In genomic region chr13:101417043-101417406, GRCh38 we compare ENCODE assay signal across 9 cellular contexts. TPM values are rescaled to one million over a fixed set of nuclear protein-coding genes. Genes with fewer than 3 reads are reported as not detected.
DNase-seq lines count a peak whose midpoint lies in the region; ATAC-seq and TF ChIP-seq lines count a peak whose summit lies in the region.
"Had no signal": no experiment of that assay in that cellular context is flagged by ENCODE, and none has a peak within 500 bp of the region (broad histone marks: within the 10 kb centered on the region; RNA-seq: fewer than 3 reads in every experiment).

No MANE protein-coding gene starts in this region.

- ATAC-seq in Right ventricle myocardium inferior (peak; percentile 45), natural killer cell (no peak)

- peaks cover 37% of the 10 kb centered on the region for H3K27me3 Mint-ChIP-seq in activated naive CD4-positive, alpha-beta T cell treated with anti-CD3 and anti-CD28 coated beads for 36 hours (ENCODE audit: low read depth)
- peaks cover 25 to 27% of the 10 kb centered on the region in 2 donors for H3K27me3 Mint-ChIP-seq in natural killer cell (ENCODE audit: low read depth in 2 of 2)

- TF ChIP-seq CTCF in astrocyte of the spinal cord (IDR thresholded peaks at IDR 0.05; ENCODE audit: low read depth, low read length) = no peak
- no peak for TF ChIP-seq CTCF in natural killer cell (IDR thresholded peaks at IDR 0.05)

- no peak for DNase-seq in Right ventricle myocardium inferior (ENCODE audit: missing footprints)
- no peak for DNase-seq in cardiac septum (ENCODE audit: low spot score)
- peak; percentile 60 for DNase-seq in astrocyte of the spinal cord (ENCODE audit: low read depth, low spot score)
- peak; percentile 49 for DNase-seq in left kidney (ENCODE audit: low read depth, low spot score)
- no peak for DNase-seq in activated naive CD4-positive, alpha-beta T cell treated with anti-CD3 and anti-CD28 coated beads for 36 hours
- no peak for DNase-seq in natural killer cell
- DNase-seq in HPDE6-E6E7 (ENCODE audit: extremely low spot score) = no peak
- no peak for DNase-seq in middle frontal gyrus (ENCODE audit: extremely low spot score, low spot score)

- no peak overlapping the region for H3K27ac Mint-ChIP-seq in activated naive CD4-positive, alpha-beta T cell treated with anti-CD3 and anti-CD28 coated beads for 36 hours
- H3K27ac Mint-ChIP-seq in natural killer cell = no peak overlapping the region
- H3K27ac Mint-ChIP-seq: activated naive CD4-positive, alpha-beta T cell treated with anti-CD3 and anti-CD28 coated beads, Interleukin-2, amount 50 U/mL, for 24 hours had no signal

- peaks cover 4% of the 10 kb centered on the region for H3K4me1 Mint-ChIP-seq in activated naive CD4-positive, alpha-beta T cell treated with anti-CD3 and anti-CD28 coated beads for 36 hours (ENCODE audit: low read depth)
- no peaks in the 10 kb centered on the region for H3K4me1 Mint-ChIP-seq in natural killer cell
- H3K4me1 Mint-ChIP-seq: activated naive CD4-positive, alpha-beta T cell treated with anti-CD3 and anti-CD28 coated beads, Interleukin-2, amount 50 U/mL, for 24 hours had no signal

- in situ Hi-C loops in astrocyte of the spinal cord (cut with HindIII; ENCODE audit: low sequenced_read_pairs) = no loop called here

- H3K36me3 Mint-ChIP-seq in activated naive CD4-positive, alpha-beta T cell treated with anti-CD3 and anti-CD28 coated beads for 36 hours (ENCODE audit: low read depth) = no peaks in the 10 kb centered on the region
- no peaks in the 10 kb centered on the region for H3K36me3 Mint-ChIP-seq in natural killer cell
- H3K36me3 Mint-ChIP-seq: activated naive CD4-positive, alpha-beta T cell treated with anti-CD3 and anti-CD28 coated beads, Interleukin-2, amount 50 U/mL, for 24 hours had no signal

- no peak overlapping the region for H3K4me3 Mint-ChIP-seq in activated naive CD4-positive, alpha-beta T cell treated with anti-CD3 and anti-CD28 coated beads for 36 hours
- no peak overlapping the region for H3K4me3 Mint-ChIP-seq in natural killer cell

- CTCF ChIA-PET in activated naive CD4-positive, alpha-beta T cell treated with anti-CD3 and anti-CD28 coated beads for 36 hours (lab: Charles Lee) = no interaction called here

- H3K9me3 Mint-ChIP-seq in activated naive CD4-positive, alpha-beta T cell treated with anti-CD3 and anti-CD28 coated beads for 36 hours = no peaks in the 10 kb centered on the region
- peaks cover 3% of the 10 kb centered on the region in 2 donors for H3K9me3 Mint-ChIP-seq in natural killer cell
- H3K9me3 Mint-ChIP-seq: activated naive CD4-positive, alpha-beta T cell treated with anti-CD3 and anti-CD28 coated beads, Interleukin-2, amount 50 U/mL, for 24 hours had no signal

- intact Hi-C loops in Right ventricle myocardium inferior (cut with DNase I) (no loop called here), cardiac septum (cut with DNase I) (no loop called here), natural killer cell (cut with micrococcal nuclease) (no loop called here)
- intact Hi-C loops in activated naive CD4-positive, alpha-beta T cell treated with anti-CD3 and anti-CD28 coated beads for 36 hours (cut with micrococcal nuclease) = no loop called here

- H3K4me3 ChIP-seq in astrocyte of the spinal cord (ENCODE audit: low read depth, low read length) = peak overlapping the region; percentile 62

RNA-seq across cellular contexts. Expression of gene NALCN, which starts 0.7 kb away (rescaled TPM):
- total RNA-seq in Right ventricle myocardium inferior (8.7 TPM), cardiac septum (2.3 TPM), natural killer cell (not detected)
- total RNA-seq in activated naive CD4-positive, alpha-beta T cell treated with anti-CD3 and anti-CD28 coated beads for 36 hours = not detected

RNA-seq across cellular contexts. Expression of gene ITGBL1, which starts 35.5 kb away (rescaled TPM):
- total RNA-seq in Right ventricle myocardium inferior (8.6 TPM), cardiac septum (9.2 TPM), natural killer cell (not detected)
- not detected for total RNA-seq in activated naive CD4-positive, alpha-beta T cell treated with anti-CD3 and anti-CD28 coated beads for 36 hours

Comparison
In these comparisons a context has a peak if more than half of its experiments do, and no peak if none do; other contexts are left out.
1. DNase-seq: peak in astrocyte of the spinal cord (single experiment) and left kidney (single experiment); none in Right ventricle myocardium inferior (single experiment), cardiac septum (single experiment), activated naive CD4-positive, alpha-beta T cell treated with anti-CD3 and anti-CD28 coated beads for 36 hours (single experiment), natural killer cell (single experiment), HPDE6-E6E7 (single experiment) and middle frontal gyrus (single experiment).